ENCODE assay signal across 1 cellular context in the genomic region with DNA sequence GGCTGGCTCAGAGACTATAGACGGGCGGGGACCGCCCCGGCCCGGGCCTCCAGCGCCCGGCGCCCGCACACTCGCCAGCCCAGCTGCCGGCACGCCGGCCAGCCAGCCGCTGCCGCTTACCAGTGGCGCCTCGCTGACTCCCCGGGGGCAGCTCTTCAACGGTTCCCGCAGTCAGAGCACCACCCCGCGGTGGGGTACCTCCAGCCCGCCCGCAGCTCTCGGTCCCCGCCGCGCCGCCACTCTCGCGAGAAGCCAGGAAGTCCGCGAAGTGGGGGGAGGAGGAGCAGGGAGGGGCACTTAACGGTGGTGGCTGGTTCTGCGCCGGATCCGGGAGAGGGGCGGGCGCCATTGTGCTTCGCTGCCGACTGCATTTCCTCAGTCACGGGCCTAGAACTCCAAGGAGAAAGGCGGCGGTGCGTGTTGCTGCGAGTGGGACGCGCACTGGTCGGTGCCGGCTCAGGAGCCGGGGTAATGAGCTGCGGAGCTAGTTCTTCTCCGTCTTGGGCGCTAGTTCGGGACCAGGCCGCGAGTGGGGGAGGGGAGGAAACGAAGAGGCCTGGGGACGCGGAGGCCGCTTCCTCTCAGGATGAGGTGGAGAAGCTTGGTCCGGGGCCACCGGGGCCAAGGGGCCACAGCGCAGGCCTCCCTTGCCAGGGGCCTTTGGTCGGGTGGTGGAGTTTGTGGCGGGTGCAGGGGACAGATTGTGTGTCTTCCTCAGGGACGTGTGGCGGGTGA.
TF ChIP-seq lines count a peak whose summit lies in the region.

A gene with protein sequence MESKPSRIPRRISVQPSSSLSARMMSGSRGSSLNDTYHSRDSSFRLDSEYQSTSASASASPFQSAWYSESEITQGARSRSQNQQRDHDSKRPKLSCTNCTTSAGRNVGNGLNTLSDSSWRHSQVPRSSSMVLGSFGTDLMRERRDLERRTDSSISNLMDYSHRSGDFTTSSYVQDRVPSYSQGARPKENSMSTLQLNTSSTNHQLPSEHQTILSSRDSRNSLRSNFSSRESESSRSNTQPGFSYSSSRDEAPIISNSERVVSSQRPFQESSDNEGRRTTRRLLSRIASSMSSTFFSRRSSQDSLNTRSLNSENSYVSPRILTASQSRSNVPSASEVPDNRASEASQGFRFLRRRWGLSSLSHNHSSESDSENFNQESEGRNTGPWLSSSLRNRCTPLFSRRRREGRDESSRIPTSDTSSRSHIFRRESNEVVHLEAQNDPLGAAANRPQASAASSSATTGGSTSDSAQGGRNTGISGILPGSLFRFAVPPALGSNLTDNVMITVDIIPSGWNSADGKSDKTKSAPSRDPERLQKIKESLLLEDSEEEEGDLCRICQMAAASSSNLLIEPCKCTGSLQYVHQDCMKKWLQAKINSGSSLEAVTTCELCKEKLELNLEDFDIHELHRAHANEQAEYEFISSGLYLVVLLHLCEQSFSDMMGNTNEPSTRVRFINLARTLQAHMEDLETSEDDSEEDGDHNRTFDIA (plus strand): TSS at position 313 of the 735 bp plus-strand sequence. CDS start 16,517 bp downstream, outside the sequence.

TF ChIP-seq in HepG2, 621 proteins besides CTCF, POLR2A, EP300 and RAD21 (continued from another document and continues in another):
- TF ChIP-seq, protein P1, sequence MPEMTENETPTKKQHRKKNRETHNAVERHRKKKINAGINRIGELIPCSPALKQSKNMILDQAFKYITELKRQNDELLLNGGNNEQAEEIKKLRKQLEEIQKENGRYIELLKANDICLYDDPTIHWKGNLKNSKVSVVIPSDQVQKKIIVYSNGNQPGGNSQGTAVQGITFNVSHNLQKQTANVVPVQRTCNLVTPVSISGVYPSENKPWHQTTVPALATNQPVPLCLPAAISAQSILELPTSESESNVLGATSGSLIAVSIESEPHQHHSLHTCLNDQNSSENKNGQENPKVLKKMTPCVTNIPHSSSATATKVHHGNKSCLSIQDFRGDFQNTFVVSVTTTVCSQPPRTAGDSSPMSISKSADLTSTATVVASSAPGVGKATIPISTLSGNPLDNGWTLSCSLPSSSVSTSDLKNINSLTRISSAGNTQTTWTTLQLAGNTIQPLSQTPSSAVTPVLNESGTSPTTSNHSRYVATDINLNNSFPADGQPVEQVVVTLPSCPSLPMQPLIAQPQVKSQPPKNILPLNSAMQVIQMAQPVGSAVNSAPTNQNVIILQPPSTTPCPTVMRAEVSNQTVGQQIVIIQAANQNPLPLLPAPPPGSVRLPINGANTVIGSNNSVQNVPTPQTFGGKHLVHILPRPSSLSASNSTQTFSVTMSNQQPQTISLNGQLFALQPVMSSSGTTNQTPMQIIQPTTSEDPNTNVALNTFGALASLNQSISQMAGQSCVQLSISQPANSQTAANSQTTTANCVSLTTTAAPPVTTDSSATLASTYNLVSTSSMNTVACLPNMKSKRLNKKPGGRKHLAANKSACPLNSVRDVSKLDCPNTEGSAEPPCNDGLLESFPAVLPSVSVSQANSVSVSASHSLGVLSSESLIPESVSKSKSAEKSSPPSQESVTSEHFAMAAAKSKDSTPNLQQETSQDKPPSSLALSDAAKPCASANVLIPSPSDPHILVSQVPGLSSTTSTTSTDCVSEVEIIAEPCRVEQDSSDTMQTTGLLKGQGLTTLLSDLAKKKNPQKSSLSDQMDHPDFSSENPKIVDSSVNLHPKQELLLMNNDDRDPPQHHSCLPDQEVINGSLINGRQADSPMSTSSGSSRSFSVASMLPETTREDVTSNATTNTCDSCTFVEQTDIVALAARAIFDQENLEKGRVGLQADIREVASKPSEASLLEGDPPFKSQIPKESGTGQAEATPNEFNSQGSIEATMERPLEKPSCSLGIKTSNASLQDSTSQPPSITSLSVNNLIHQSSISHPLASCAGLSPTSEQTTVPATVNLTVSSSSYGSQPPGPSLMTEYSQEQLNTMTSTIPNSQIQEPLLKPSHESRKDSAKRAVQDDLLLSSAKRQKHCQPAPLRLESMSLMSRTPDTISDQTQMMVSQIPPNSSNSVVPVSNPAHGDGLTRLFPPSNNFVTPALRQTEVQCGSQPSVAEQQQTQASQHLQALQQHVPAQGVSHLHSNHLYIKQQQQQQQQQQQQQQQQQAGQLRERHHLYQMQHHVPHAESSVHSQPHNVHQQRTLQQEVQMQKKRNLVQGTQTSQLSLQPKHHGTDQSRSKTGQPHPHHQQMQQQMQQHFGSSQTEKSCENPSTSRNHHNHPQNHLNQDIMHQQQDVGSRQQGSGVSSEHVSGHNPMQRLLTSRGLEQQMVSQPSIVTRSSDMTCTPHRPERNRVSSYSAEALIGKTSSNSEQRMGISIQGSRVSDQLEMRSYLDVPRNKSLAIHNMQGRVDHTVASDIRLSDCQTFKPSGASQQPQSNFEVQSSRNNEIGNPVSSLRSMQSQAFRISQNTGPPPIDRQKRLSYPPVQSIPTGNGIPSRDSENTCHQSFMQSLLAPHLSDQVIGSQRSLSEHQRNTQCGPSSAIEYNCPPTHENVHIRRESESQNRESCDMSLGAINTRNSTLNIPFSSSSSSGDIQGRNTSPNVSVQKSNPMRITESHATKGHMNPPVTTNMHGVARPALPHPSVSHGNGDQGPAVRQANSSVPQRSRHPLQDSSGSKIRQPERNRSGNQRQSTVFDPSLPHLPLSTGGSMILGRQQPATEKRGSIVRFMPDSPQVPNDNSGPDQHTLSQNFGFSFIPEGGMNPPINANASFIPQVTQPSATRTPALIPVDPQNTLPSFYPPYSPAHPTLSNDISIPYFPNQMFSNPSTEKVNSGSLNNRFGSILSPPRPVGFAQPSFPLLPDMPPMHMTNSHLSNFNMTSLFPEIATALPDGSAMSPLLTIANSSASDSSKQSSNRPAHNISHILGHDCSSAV (CRISPR knock-in tag; IDR thresholded peaks at IDR 0.05; ENCODE audit: borderline replicate concordance) = 0 out of 2 replicates have a peak, but pooled peaks have one; percentile 63
- peak; percentile 100 for TF ChIP-seq PHF8 (CRISPR knock-in tag; IDR thresholded peaks at IDR 0.05)
- TF ChIP-seq JDP2 (CRISPR knock-in tag; IDR thresholded peaks at IDR 0.05; ENCODE audit: borderline replicate concordance) = no peak; the same call in 1 of the 2 replicates
- no peak for TF ChIP-seq RFX1 (IDR thresholded peaks at IDR 0.05)
- TF ChIP-seq, protein P2, sequence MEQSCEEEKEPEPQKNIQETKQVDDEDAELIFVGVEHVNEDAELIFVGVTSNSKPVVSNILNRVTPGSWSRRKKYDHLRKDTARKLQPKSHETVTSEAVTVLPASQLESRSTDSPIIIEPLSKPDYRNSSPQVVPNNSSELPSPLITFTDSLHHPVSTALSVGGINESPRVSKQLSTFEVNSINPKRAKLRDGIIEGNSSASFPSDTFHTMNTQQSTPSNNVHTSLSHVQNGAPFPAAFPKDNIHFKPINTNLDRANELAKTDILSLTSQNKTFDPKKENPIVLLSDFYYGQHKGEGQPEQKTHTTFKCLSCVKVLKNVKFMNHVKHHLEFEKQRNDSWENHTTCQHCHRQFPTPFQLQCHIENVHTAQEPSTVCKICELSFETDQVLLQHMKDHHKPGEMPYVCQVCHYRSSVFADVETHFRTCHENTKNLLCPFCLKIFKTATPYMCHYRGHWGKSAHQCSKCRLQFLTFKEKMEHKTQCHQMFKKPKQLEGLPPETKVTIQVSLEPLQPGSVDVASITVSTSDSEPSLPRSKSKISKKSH (CRISPR knock-in tag; IDR thresholded peaks at IDR 0.05; ENCODE audit: borderline replicate concordance) = peak; percentile 97
- TF ChIP-seq, protein P3, sequence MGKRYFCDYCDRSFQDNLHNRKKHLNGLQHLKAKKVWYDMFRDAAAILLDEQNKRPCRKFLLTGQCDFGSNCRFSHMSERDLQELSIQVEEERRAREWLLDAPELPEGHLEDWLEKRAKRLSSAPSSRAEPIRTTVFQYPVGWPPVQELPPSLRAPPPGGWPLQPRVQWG (CRISPR knock-in tag; IDR thresholded peaks at IDR 0.05; ENCODE audit: borderline replicate concordance, low read depth) = no peak
- peak; percentile 97 for TF ChIP-seq ZNF543 (CRISPR knock-in tag; IDR thresholded peaks at IDR 0.05)
- TF ChIP-seq, protein P4, sequence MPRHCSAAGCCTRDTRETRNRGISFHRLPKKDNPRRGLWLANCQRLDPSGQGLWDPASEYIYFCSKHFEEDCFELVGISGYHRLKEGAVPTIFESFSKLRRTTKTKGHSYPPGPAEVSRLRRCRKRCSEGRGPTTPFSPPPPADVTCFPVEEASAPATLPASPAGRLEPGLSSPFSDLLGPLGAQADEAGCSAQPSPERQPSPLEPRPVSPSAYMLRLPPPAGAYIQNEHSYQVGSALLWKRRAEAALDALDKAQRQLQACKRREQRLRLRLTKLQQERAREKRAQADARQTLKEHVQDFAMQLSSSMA (CRISPR knock-in tag; IDR thresholded peaks at IDR 0.05) = peak; percentile 72; the same call in 1 of the 2 replicates
- TF ChIP-seq, protein P5, sequence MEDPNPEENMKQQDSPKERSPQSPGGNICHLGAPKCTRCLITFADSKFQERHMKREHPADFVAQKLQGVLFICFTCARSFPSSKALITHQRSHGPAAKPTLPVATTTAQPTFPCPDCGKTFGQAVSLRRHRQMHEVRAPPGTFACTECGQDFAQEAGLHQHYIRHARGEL (CRISPR knock-in tag; IDR thresholded peaks at IDR 0.05) = peak; percentile 94; the same call in 1 of the 2 replicates
- no peak for TF ChIP-seq ZFP36 (IDR thresholded peaks at IDR 0.05; ENCODE audit: borderline replicate concordance, low read depth, low read length, partially characterized antibody)
- TF ChIP-seq SRF (IDR thresholded peaks at IDR 0.05; ENCODE audit: low read depth, low read length) = no peak
- TF ChIP-seq, protein P6, sequence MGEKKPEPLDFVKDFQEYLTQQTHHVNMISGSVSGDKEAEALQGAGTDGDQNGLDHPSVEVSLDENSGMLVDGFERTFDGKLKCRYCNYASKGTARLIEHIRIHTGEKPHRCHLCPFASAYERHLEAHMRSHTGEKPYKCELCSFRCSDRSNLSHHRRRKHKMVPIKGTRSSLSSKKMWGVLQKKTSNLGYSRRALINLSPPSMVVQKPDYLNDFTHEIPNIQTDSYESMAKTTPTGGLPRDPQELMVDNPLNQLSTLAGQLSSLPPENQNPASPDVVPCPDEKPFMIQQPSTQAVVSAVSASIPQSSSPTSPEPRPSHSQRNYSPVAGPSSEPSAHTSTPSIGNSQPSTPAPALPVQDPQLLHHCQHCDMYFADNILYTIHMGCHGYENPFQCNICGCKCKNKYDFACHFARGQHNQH (CRISPR knock-in tag; IDR thresholded peaks at IDR 0.05) = peak; percentile 94
- no peak; the same call in 1 of the 2 replicates for TF ChIP-seq NR1H2 (CRISPR knock-in tag; IDR thresholded peaks at IDR 0.05; ENCODE audit: borderline replicate concordance, low read depth)
- TF ChIP-seq, protein P7, sequence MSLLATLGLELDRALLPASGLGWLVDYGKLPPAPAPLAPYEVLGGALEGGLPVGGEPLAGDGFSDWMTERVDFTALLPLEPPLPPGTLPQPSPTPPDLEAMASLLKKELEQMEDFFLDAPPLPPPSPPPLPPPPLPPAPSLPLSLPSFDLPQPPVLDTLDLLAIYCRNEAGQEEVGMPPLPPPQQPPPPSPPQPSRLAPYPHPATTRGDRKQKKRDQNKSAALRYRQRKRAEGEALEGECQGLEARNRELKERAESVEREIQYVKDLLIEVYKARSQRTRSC (CRISPR knock-in tag; IDR thresholded peaks at IDR 0.05; ENCODE audit: low read depth) = no peak
- 0 out of 2 replicates have a peak, but pooled peaks have one; percentile 10 for TF ChIP-seq CREB1 (IDR thresholded peaks at IDR 0.05)
- TF ChIP-seq CREB1 (CRISPR knock-in tag; IDR thresholded peaks at IDR 0.05) = peak; percentile 70; the same call in 1 of the 2 replicates
- TF ChIP-seq FOXA1 (IDR thresholded peaks at IDR 0.05) = no peak
- TF ChIP-seq FOXA1 (CRISPR knock-in tag; IDR thresholded peaks at IDR 0.05) = peak; percentile 61; the same call in 1 of the 2 replicates
- peak; percentile 77 for TF ChIP-seq FOXJ3 (CRISPR knock-in tag; IDR thresholded peaks at IDR 0.05; ENCODE audit: borderline replicate concordance)
- TF ChIP-seq, protein P8, sequence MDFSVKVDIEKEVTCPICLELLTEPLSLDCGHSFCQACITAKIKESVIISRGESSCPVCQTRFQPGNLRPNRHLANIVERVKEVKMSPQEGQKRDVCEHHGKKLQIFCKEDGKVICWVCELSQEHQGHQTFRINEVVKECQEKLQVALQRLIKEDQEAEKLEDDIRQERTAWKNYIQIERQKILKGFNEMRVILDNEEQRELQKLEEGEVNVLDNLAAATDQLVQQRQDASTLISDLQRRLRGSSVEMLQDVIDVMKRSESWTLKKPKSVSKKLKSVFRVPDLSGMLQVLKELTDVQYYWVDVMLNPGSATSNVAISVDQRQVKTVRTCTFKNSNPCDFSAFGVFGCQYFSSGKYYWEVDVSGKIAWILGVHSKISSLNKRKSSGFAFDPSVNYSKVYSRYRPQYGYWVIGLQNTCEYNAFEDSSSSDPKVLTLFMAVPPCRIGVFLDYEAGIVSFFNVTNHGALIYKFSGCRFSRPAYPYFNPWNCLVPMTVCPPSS (IDR thresholded peaks at IDR 0.05) = no peak
- peak; percentile 93 for TF ChIP-seq SP1 (IDR thresholded peaks at IDR 0.05)
- peak; percentile 62 for TF ChIP-seq SP1 (CRISPR knock-in tag; IDR thresholded peaks at IDR 0.05)
- TF ChIP-seq FLYWCH1 (CRISPR knock-in tag; IDR thresholded peaks at IDR 0.05) = peak; percentile 99
- peak; percentile 35; the same call in 1 of the 2 replicates for TF ChIP-seq NCOR1 (IDR thresholded peaks at IDR 0.05; ENCODE audit: borderline replicate concordance, low read length)
- TF ChIP-seq ZNF557 (CRISPR knock-in tag; IDR thresholded peaks at IDR 0.05) = peak; percentile 59; the same call in 1 of the 2 replicates
- peak; percentile 89 for TF ChIP-seq XRCC5 (optimal IDR thresholded peaks at IDR 0.05; ENCODE audit: low read length)
- no peak for TF ChIP-seq ZNF569 (CRISPR knock-in tag; IDR thresholded peaks at IDR 0.05; ENCODE audit: borderline replicate concordance)
- TF ChIP-seq, protein P9, sequence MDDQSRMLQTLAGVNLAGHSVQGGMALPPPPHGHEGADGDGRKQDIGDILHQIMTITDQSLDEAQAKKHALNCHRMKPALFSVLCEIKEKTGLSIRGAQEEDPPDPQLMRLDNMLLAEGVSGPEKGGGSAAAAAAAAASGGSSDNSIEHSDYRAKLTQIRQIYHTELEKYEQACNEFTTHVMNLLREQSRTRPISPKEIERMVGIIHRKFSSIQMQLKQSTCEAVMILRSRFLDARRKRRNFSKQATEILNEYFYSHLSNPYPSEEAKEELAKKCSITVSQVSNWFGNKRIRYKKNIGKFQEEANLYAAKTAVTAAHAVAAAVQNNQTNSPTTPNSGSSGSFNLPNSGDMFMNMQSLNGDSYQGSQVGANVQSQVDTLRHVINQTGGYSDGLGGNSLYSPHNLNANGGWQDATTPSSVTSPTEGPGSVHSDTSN (CRISPR knock-in tag; IDR thresholded peaks at IDR 0.05; ENCODE audit: borderline replicate concordance) = 0 out of 2 replicates have a peak, but pooled peaks have one; percentile 63
- peak; percentile 78 for TF ChIP-seq JUNB (CRISPR knock-in tag; IDR thresholded peaks at IDR 0.05; ENCODE audit: borderline replicate concordance)
- peak; percentile 52; the same call in 1 of the 2 replicates for TF ChIP-seq ZNF484 (CRISPR knock-in tag; IDR thresholded peaks at IDR 0.05; ENCODE audit: borderline replicate concordance, low read depth)
- peak; percentile 100 for TF ChIP-seq ZMYM4 (CRISPR knock-in tag; IDR thresholded peaks at IDR 0.05)
- no peak for TF ChIP-seq NFIB (CRISPR knock-in tag; IDR thresholded peaks at IDR 0.05; ENCODE audit: borderline replicate concordance)
- TF ChIP-seq DR1 (CRISPR knock-in tag; IDR thresholded peaks at IDR 0.05) = peak; percentile 96
